In the genomic region with DNA sequence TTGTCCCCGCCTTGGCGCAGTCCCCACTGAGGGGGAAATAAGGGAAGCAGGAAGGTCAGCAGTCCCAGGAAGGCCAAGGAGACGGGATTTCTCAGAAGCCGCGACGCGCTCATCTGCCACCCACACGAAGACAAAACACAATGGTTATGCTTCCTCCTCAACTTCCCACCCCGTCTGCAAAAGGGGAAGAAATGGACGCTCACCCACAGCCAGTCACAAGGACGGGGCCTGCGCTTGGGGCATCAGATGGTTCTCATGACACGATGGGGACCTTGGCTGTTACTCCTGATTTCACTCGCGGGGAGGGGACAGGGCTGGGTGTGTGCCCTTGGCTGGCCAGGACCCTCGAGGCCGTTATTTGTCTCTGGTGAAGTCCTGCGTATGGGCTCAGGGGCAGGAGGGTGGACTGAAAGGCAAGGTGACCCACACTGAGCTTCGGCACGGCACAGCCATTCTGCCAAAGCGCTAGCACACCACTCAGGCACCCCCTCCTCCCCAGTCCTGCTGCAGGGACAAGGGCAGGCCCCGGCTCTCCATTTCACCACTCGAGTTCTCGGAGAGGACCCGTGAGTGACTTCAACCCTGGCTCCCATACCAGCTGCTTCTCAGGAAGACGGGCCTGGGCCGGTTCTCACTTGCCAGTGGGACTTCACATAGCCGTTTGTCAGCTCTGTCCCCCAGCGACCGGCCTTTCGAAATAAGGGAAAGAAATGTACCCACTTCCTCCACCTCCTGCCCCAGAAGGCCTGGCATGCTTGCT, we compare ENCODE assay signal across 15 cellular contexts.
DNase-seq lines count a peak whose midpoint lies in the region; ATAC-seq and TF ChIP-seq lines count a peak whose summit lies in the region.
"Had no signal": no experiment of that assay in that cellular context is flagged by ENCODE, and none has a peak within 500 bp of the region (broad histone marks: within the 10 kb centered on the region; RNA-seq: fewer than 3 reads in every experiment).

No MANE protein-coding gene starts in this region.

- no peaks in the 10 kb centered on the region for H3K9me3 ChIP-seq in heart left ventricle
- H3K9me3 ChIP-seq: HAP-1 had no signal

- DNase-seq in NOMO-1 treated with dmso at 0.1 percent for 144 hours (lab: John Stamatoyannopoulos, UW; ENCODE audit: unreplicated experiment) (peak; percentile 36), heart left ventricle (peak in 4 of 5 donors; percentile 51 to 80 (median 70)), posterior vena cava (ENCODE audit: low spot score) (peak; percentile 90), NCI-H1105 (lab: John Stamatoyannopoulos, UW) (no peak)
- no peak for DNase-seq in stimulated activated naive CD8-positive, alpha-beta T cell treated with anti-CD3 and anti-CD28 coated beads, Interleukin-15, amount 100 ng/mL, for 72 hours
- DNase-seq: activated CD4-positive, alpha-beta T cell treated with anti-CD3 and anti-CD28 coated beads for 48 hours; activated effector memory CD4-positive, alpha-beta T cell treated with anti-CD3 and anti-CD28 coated beads, Interleukin-2, amount 50 U/mL, for 16 hours; immature natural killer cell; natural killer cell; NCI-H1694 treated with DMSO at 0.1 percent for 48 hours; SW 1271 had no signal

- no peaks in the 10 kb centered on the region for H3K27me3 Mint-ChIP-seq in stimulated activated naive CD8-positive, alpha-beta T cell treated with anti-CD3 and anti-CD28 coated beads, Interleukin-15, amount 100 ng/mL, for 72 hours

- peaks cover 40% of the 10 kb centered on the region for H3K4me1 Mint-ChIP-seq in stimulated activated naive CD8-positive, alpha-beta T cell treated with anti-CD3 and anti-CD28 coated beads, Interleukin-15, amount 100 ng/mL, for 72 hours

- TF ChIP-seq CTCF in C4-2B (conservative IDR thresholded peaks at IDR 0.05) (no peak), heart left ventricle (IDR thresholded peaks at IDR 0.05) (no peak)

- H3K4me1 ChIP-seq in heart left ventricle = peaks cover 0 to 75% (median 29%) of the 10 kb centered on the region in 12 donors
- H3K4me1 ChIP-seq: HAP-1 had no signal

- H3K27me3 ChIP-seq in heart left ventricle = no peaks in the 10 kb centered on the region

- H3K36me3 ChIP-seq in heart left ventricle = peaks cover 0 to 80% (median 56%) of the 10 kb centered on the region in 9 donors
- H3K36me3 ChIP-seq: HAP-1 had no signal

- H3K27ac Mint-ChIP-seq in stimulated activated naive CD8-positive, alpha-beta T cell treated with anti-CD3 and anti-CD28 coated beads, Interleukin-15, amount 100 ng/mL, for 72 hours = peak overlapping the region in 1 of 2 donors; percentile 42

- H3K4me3 Mint-ChIP-seq in stimulated activated naive CD8-positive, alpha-beta T cell treated with anti-CD3 and anti-CD28 coated beads, Interleukin-15, amount 100 ng/mL, for 72 hours = no peak overlapping the region
- H3K4me3 Mint-ChIP-seq: natural killer cell had no signal

- peak overlapping the region; percentile 55 for H3K27ac ChIP-seq in C4-2B
- H3K27ac ChIP-seq in heart left ventricle = peak overlapping the region in 11 of 12 donors; percentile 58 to 96 (median 84)

- TF ChIP-seq POLR2A in heart left ventricle (IDR thresholded peaks at IDR 0.05) = no peak

- no peak overlapping the region for H3K4me3 ChIP-seq in heart left ventricle
- H3K4me3 ChIP-seq: HAP-1 had no signal

- peak; percentile 49 to 76 (median 70) for ATAC-seq in heart left ventricle
- no peak for ATAC-seq in stimulated activated naive CD8-positive, alpha-beta T cell treated with anti-CD3 and anti-CD28 coated beads, Interleukin-15, amount 100 ng/mL, for 72 hours
- ATAC-seq in GM21619 (IDR thresholded peaks at IDR 0.05; ENCODE audit: unreplicated experiment) = no peak
- ATAC-seq in HG03439 (IDR thresholded peaks at IDR 0.05; ENCODE audit: unreplicated experiment) = no peak

- WGBS in heart left ventricle, 4 donors = 49 to 75% (median 54%) methylated on average over 23 to 31 of the region's 31 CpGs

- H3K9me3 Mint-ChIP-seq in stimulated activated naive CD8-positive, alpha-beta T cell treated with anti-CD3 and anti-CD28 coated beads, Interleukin-15, amount 100 ng/mL, for 72 hours = no peaks in the 10 kb centered on the region
- H3K9me3 Mint-ChIP-seq: immature natural killer cell, natural killer cell had no signal

- intact Hi-C loops in heart left ventricle (cut with DNase I) (no loop called here), posterior vena cava (cut with DNase I) (no loop called here)

Comparison
In these comparisons a context has a peak if more than half of its experiments do, and no peak if none do; other contexts are left out.
1. DNase-seq: peak in NOMO-1 treated with dmso at 0.1 percent for 144 hours (single experiment), heart left ventricle (4 of 5) and posterior vena cava (single experiment); none in NCI-H1105 (single experiment) and stimulated activated naive CD8-positive, alpha-beta T cell treated with anti-CD3 and anti-CD28 coated beads, Interleukin-15, amount 100 ng/mL, for 72 hours (0 of 2).
2. ATAC-seq: peak in heart left ventricle (4 of 4); none in stimulated activated naive CD8-positive, alpha-beta T cell treated with anti-CD3 and anti-CD28 coated beads, Interleukin-15, amount 100 ng/mL, for 72 hours (single experiment), GM21619 (single experiment) and HG03439 (single experiment).